ENCODE assay signal across 18 cellular contexts in the genomic region with DNA sequence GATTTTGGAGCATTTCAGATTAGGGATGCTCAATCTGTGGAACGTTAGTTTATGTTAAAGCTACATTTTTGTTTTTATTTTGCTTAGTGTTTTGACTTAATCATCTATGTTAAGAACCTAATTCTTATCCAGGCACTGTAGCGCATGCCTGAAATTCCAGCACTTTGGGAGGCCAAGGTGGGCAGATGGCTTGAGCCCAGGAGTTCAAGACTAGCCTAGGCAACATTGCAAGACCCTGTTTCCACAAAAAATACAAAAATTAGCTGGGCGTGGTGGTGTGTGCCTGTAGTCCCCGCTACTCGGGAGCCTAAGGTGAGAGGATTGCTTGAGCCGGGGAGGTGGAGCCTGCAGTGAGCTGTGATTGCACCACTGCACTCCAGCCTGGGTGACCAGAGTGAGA. TPM values are rescaled to one million over a fixed set of nuclear protein-coding genes. Genes with fewer than 3 reads are reported as not detected.
DNase-seq lines count a peak whose midpoint lies in the region; ATAC-seq and TF ChIP-seq lines count a peak whose summit lies in the region.
"Had no signal": no experiment of that assay in that cellular context is flagged by ENCODE, and none has a peak within 500 bp of the region (broad histone marks: within the 10 kb centered on the region; RNA-seq: fewer than 3 reads in every experiment).

No MANE protein-coding gene starts in this region.

- TF ChIP-seq EP300 in transverse colon (IDR thresholded peaks at IDR 0.05; ENCODE audit: low read depth): no peak

- POLR2A ChIA-PET in PC-3 (lab: Charles Lee; ENCODE audit: unreplicated experiment): no interaction called here

- H3K27ac Mint-ChIP-seq in H9: peak overlapping the region; percentile 22 to 92 (median 82); a peak in 5 of 7 replicates
- peak overlapping the region; percentile 74 for H3K27ac Mint-ChIP-seq in chondrocyte (ENCODE audit: unreplicated experiment)
- H3K27ac Mint-ChIP-seq in progenitor cell of endocrine pancreas: peak overlapping the region; percentile 29
- H3K27ac Mint-ChIP-seq: CD8-positive, alpha-beta memory T cell; IgD-negative memory B cell had no signal

- H3K9me2 ChIP-seq in PC-3 (replicated peaks; ENCODE audit: low read length): no peaks in the 10 kb centered on the region

- no peak overlapping the region for H4K5ac ChIP-seq in H9 (ENCODE audit: insufficient read length, low read depth, low read length)

- no peak overlapping the region for H4K8ac ChIP-seq in H9 (replicated peaks; ENCODE audit: insufficient read length, low read depth, low read length)

- H2AFZ ChIP-seq in H9 (ENCODE audit: low read length): no peak overlapping the region
- no peak overlapping the region for H2AFZ ChIP-seq in PC-3 (ENCODE audit: low read length)
- H2AFZ ChIP-seq: PC-9 had no signal

- H3K4me3 ChIP-seq in PC-3 (ENCODE audit: low read length) (peak overlapping the region; percentile 15; the same call in 1 of the 2 replicates), transverse colon (no peak overlapping the region)
- H3K4me3 ChIP-seq: PC-9, SK-N-MC had no signal

- H4K20me1 ChIP-seq in H9 (ENCODE audit: control insufficient read depth, insufficient read depth, insufficient read length) (no peaks in the 10 kb centered on the region), PC-3 (ENCODE audit: low read length) (peaks cover 18% of the 10 kb centered on the region; the same call in 1 of the 2 replicates)

- H3K79me2 ChIP-seq in H9 (ENCODE audit: insufficient read depth, low read length) (peaks cover 56% of the 10 kb centered on the region; the same call in 1 of the 2 replicates), PC-3 (ENCODE audit: low read length) (peaks cover 88% of the 10 kb centered on the region)

- no peak overlapping the region for H3K23ac ChIP-seq in H9 (ENCODE audit: insufficient read length, low read depth, low read length)

- H2BK20ac ChIP-seq in H9 (ENCODE audit: low read depth, low read length, poor library complexity, severe bottlenecking): no peak overlapping the region

- ATAC-seq in PC-3 (peak; percentile 39), HG02642 (IDR thresholded peaks at IDR 0.05; ENCODE audit: poor library complexity, unreplicated experiment) (no peak), GM18858 (IDR thresholded peaks at IDR 0.05; ENCODE audit: unreplicated experiment) (no peak)
- ATAC-seq: Right ventricle myocardium inferior had no signal

- H3K4me3 Mint-ChIP-seq in H9 (peak overlapping the region in 1 of 2 experiments; percentile 28; a peak in 2 of 5 replicates), chondrocyte (ENCODE audit: unreplicated experiment) (no peak overlapping the region), progenitor cell of endocrine pancreas (ENCODE audit: low read depth) (no peak overlapping the region)
- H3K4me3 Mint-ChIP-seq: CD8-positive, alpha-beta memory T cell; IgD-negative memory B cell had no signal

- TF ChIP-seq POLR2A in transverse colon (IDR thresholded peaks at IDR 0.05): no peak

- H3K9me3 ChIP-seq in H9 (ENCODE audit: control insufficient read depth, low read depth, low read length): no peaks in the 10 kb centered on the region
- H3K9me3 ChIP-seq in PC-3 (ENCODE audit: low read length): no peaks in the 10 kb centered on the region
- no peaks in the 10 kb centered on the region for H3K9me3 ChIP-seq in transverse colon

- H2BK5ac ChIP-seq in H9 (ENCODE audit: insufficient read length, low read length): no peak overlapping the region

- H3K79me1 ChIP-seq in H9 (ENCODE audit: insufficient read depth, low read depth, low read length, poor library complexity, severe bottlenecking): peaks cover 2% of the 10 kb centered on the region

- in situ Hi-C loops in transverse colon (cut with MboI; ENCODE audit: low pct_ligation_motif_present in 1 of 4, low pct_unique_long_range_greater_than_20kb in 1 of 4, low sequenced_read_pairs in 3 of 4): no loop called here

- no peak overlapping the region for H2BK120ac ChIP-seq in H9 (ENCODE audit: low read depth, low read length, poor library complexity, severe bottlenecking)

- no CpG with 5 or more reads among the region's 6 CpGs for WGBS in H9 (ENCODE audit: extremely low coverage, insufficient read length, low lambda C conversion rate)
- WGBS in transverse colon (ENCODE audit: low coverage in 1 of 2), 2 donors: 94 to 100% methylated on average over 1 to 6 of the region's 6 CpGs

- H3K4me1 Mint-ChIP-seq in H9 (peaks cover 33 to 39% of the 10 kb centered on the region in 2 experiments), chondrocyte (ENCODE audit: low read depth) (peaks cover 61% of the 10 kb centered on the region), progenitor cell of endocrine pancreas (ENCODE audit: low read depth) (peaks cover 14% of the 10 kb centered on the region)
- H3K4me1 Mint-ChIP-seq: CD8-positive, alpha-beta memory T cell had no signal

- H3K9me3 Mint-ChIP-seq in H9 (peaks cover 0 to 10% of the 10 kb centered on the region in 2 experiments; a peak in 4 of 5 replicates), chondrocyte (ENCODE audit: low read depth) (peaks cover 9% of the 10 kb centered on the region), progenitor cell of endocrine pancreas (ENCODE audit: low read depth) (peaks cover 14% of the 10 kb centered on the region)

- no peak overlapping the region for H4K91ac ChIP-seq in H9 (ENCODE audit: insufficient read length, low read depth, low read length)

- H2AK5ac ChIP-seq in H9 (ENCODE audit: insufficient read length, low read length): no peak overlapping the region

- H3T11ph ChIP-seq in H9 (ENCODE audit: low read length): no peak overlapping the region

- no peaks in the 10 kb centered on the region for H3K23me2 ChIP-seq in H9 (ENCODE audit: insufficient read length, low read depth, low read length, poor library complexity, severe bottlenecking)

- CTCF ChIA-PET in PC-3 (lab: Charles Lee): no interaction called here

- H3K4ac ChIP-seq in H9 (ENCODE audit: low read depth, low read length): no peak overlapping the region

- H3K14ac ChIP-seq in H9 (ENCODE audit: insufficient read depth, low read length): no peak overlapping the region

- H3K9ac ChIP-seq in H9 (ENCODE audit: extremely low read depth, insufficient read length, low read length): no peak overlapping the region
- H3K9ac ChIP-seq in PC-3 (ENCODE audit: low read length): no peak overlapping the region

- no peaks in the 10 kb centered on the region for H3F3A ChIP-seq in PC-3 (ENCODE audit: low read length, unreplicated experiment)

- H2BK15ac ChIP-seq in H9 (ENCODE audit: low read depth, low read length): no peak overlapping the region

- no peak overlapping the region for H3K4me2 ChIP-seq in H9 (ENCODE audit: insufficient read depth, insufficient read length, low read length)
- peak overlapping the region; percentile 52 for H3K4me2 ChIP-seq in PC-3 (ENCODE audit: low read length)
- H3K4me2 ChIP-seq: PC-9 had no signal

- no peaks in the 10 kb centered on the region; the same call in 1 of the 2 replicates for H3K4me1 ChIP-seq in H9 (ENCODE audit: insufficient read depth, low read length)
- H3K4me1 ChIP-seq in PC-3 (ENCODE audit: insufficient read depth, low read length): peaks cover 20% of the 10 kb centered on the region
- H3K4me1 ChIP-seq in transverse colon: peaks cover 0 to 6% (median 4%) of the 10 kb centered on the region in 4 donors

- 0 out of 2 replicates have a peak, but pooled peaks cover 5% of the 10 kb centered on the region for H3K36me3 ChIP-seq in PC-3 (ENCODE audit: low read depth, low read length)
- H3K36me3 ChIP-seq in transverse colon: no peaks in the 10 kb centered on the region

- H3K36me3 Mint-ChIP-seq in H9 (ENCODE audit: insufficient read depth in 1 of 3, low read depth in 3 of 3) (peaks cover 11 to 22% (median 18%) of the 10 kb centered on the region in 3 experiments), chondrocyte (ENCODE audit: low read depth) (no peaks in the 10 kb centered on the region), progenitor cell of endocrine pancreas (ENCODE audit: insufficient read depth) (peaks cover 22% of the 10 kb centered on the region)
- H3K36me3 Mint-ChIP-seq: CD8-positive, alpha-beta memory T cell; IgD-negative memory B cell had no signal

- intact Hi-C loops in PC-3 (cut with micrococcal nuclease): no loop called here
- intact Hi-C loops in transverse colon (cut with DNase I; ENCODE audit: low total_unique reads): no loop called here

- H3K18ac ChIP-seq in H9 (ENCODE audit: insufficient read length, low read depth, low read length): no peak overlapping the region

- H3K27me3 Mint-ChIP-seq in H9 (ENCODE audit: low read depth) (no peaks in the 10 kb centered on the region), chondrocyte (ENCODE audit: low read depth) (no peaks in the 10 kb centered on the region), progenitor cell of endocrine pancreas (no peaks in the 10 kb centered on the region)

- peak; percentile 37 for DNase-seq in H9
- no peak for DNase-seq in PC-3
- DNase-seq in chondrocyte (ENCODE audit: low spot score): no peak
- DNase-seq in progenitor cell of endocrine pancreas (ENCODE audit: low spot score, unreplicated experiment): no peak
- no peak for DNase-seq in activated naive CD4-positive, alpha-beta T cell (lab: John Stamatoyannopoulos, UW)
- DNase-seq in transverse colon: no peak
- DNase-seq: CD8-positive, alpha-beta memory T cell; NCI-H1417; NCI-H2171 treated with DMSO at 0.1 percent for 48 hours; NCI-H446 treated with DMSO at 0.1 percent for 48 hours; NCI-H748 treated with DMSO at 0.1 percent for 48 hours; PC-9; T-helper 1 cell had no signal

- no peak overlapping the region for H2BK12ac ChIP-seq in H9 (ENCODE audit: insufficient read length, low read depth, low read length)

- H3K27me3 ChIP-seq in H9 (ENCODE audit: insufficient read depth, low read length) (no peaks in the 10 kb centered on the region), PC-3 (ENCODE audit: low read length) (no peaks in the 10 kb centered on the region), transverse colon (no peaks in the 10 kb centered on the region)

- no peak overlapping the region for H3K56ac ChIP-seq in H9 (ENCODE audit: insufficient read length, low read depth, low read length)

- no peak overlapping the region for H3K27ac ChIP-seq in H9 (ENCODE audit: insufficient read length, low read depth, low read length)
- H3K27ac ChIP-seq in PC-3 (ENCODE audit: low read length): peak overlapping the region; percentile 21
- no peak overlapping the region for H3K27ac ChIP-seq in transverse colon
- H3K27ac ChIP-seq: PC-9 had no signal

- TF ChIP-seq CTCF in H9 (conservative IDR thresholded peaks at IDR 0.05): no peak
- no peak for TF ChIP-seq CTCF in PC-3 (conservative IDR thresholded peaks at IDR 0.05; ENCODE audit: low read depth, low read length)
- no peak for TF ChIP-seq CTCF in chondrocyte (IDR thresholded peaks at IDR 0.05)
- no peak for TF ChIP-seq CTCF in progenitor cell of endocrine pancreas (IDR thresholded peaks at IDR 0.05; ENCODE audit: unreplicated experiment)
- TF ChIP-seq CTCF in transverse colon (IDR thresholded peaks at IDR 0.05): no peak

- BruUV-seq in PC-3 (replicated peaks; lab: Mats Ljungman, UMichigan): no TSS peak

RNA-seq across cellular contexts. Expression of gene FNBP1L, which starts 23.4 kb away (rescaled TPM):
- total RNA-seq in H9 (2021) (115 and 119 TPM in 2 replicates), PC-3 (2014; rRNA removed) (27.6 and 28.3 TPM in 2 replicates), chondrocyte (46.8 to 48.3 TPM (median 47.3 TPM) in 3 replicates), progenitor cell of endocrine pancreas (132 and 136 TPM in 2 replicates), transverse colon (10 to 100 TPM; 31.0 to 69.4 (median 49.0) TPM)

Comparison
In these comparisons a context has a peak if more than half of its experiments do, and no peak if none do; other contexts are left out.
1. H3K27ac Mint-ChIP-seq: peak in every context shown above with its lines; median percentile 82 in H9; 74 in chondrocyte; 29 in progenitor cell of endocrine pancreas.